15 cellular contexts compared by ENCODE assay signal in the genomic region with DNA sequence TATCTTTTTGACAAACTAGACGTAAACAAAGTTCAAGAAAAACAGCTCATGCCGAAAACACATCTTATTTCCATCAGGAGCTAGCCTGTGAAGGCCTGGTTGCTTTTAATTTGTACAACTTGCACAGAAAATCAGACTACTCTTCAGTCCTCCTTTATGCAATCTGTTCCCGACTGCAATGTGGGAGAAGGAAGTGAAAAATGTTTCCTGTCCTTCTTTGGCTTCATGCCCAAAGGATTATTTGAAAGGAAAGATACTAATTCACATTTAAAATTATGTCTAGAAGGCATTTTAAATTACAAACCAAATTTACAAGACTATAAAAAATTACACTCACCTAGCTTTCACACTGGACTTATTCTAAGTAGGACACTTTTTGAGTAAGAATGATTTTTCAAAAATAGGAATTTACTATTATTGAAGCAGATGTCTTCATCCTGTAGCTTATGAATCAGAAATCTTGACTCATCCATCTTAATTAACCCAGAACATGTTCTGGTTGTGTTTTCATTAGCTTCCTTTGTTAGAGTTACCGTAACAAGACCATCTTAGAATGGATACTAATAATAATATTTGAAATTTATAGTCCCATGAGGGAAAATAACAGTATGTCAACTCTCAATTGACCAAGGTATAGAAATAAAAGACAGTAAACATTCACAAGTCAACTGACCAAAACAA.
DNase-seq lines count a peak whose midpoint lies in the region; ATAC-seq and TF ChIP-seq lines count a peak whose summit lies in the region.
"Had no signal": no experiment of that assay in that cellular context is flagged by ENCODE, and none has a peak within 500 bp of the region (broad histone marks: within the 10 kb centered on the region; RNA-seq: fewer than 3 reads in every experiment).

No MANE protein-coding gene starts in this region.

- peak overlapping the region; percentile 29 for H3K27ac ChIP-seq in epithelial cell of prostate
- no peak overlapping the region for H3K27ac ChIP-seq in mesenchymal stem cell (ENCODE audit: low read length, poor library complexity, severe bottlenecking)
- H3K27ac ChIP-seq in osteoblast (ENCODE audit: low read depth, low read length): no peak overlapping the region
- H3K27ac ChIP-seq: ascending aorta, gastrocnemius medialis had no signal

- 58% methylated on average over 2 of the region's 4 CpGs for WGBS in mesenchymal stem cell

- DNase-seq in EH (ENCODE audit: low read depth) (peak; percentile 61), NCI-H446 (lab: John Stamatoyannopoulos, UW) (peak; percentile 84 to 85), epithelial cell of prostate (ENCODE audit: low read depth, low spot score) (no peak), mesenchymal stem cell (peak; percentile 41), H7 (no peak), osteoblast (ENCODE audit: insufficient read length, low spot score, missing footprints) (no peak), germinal center (ENCODE audit: low spot score) (no peak)
- DNase-seq: activated CD8-positive, alpha-beta T cell treated with anti-CD3 and anti-CD28 coated beads for 36 hours; DMS153; gastrocnemius medialis; MG63; stimulated activated CD4-positive, alpha-beta T cell treated with anti-CD3 and anti-CD28 coated beads, Interleukin-15, amount 100 ng/mL, for 24 hours had no signal

- H3K4ac ChIP-seq in mesenchymal stem cell (ENCODE audit: low read depth in 1 of 2, low read length in 2 of 2): no peak overlapping the region

- no peak overlapping the region for H3K23ac ChIP-seq in mesenchymal stem cell (ENCODE audit: low read length in 2 of 2)

- H3K36me3 ChIP-seq in mesenchymal stem cell (ENCODE audit: control insufficient read depth in 1 of 2, insufficient read depth in 2 of 2, low read depth in 1 of 2, low read length in 2 of 2) (peaks cover 1 to 6% of the 10 kb centered on the region in 2 experiments), H7 (replicated peaks; ENCODE audit: control insufficient read depth, insufficient read depth, low read length) (no peaks in the 10 kb centered on the region), osteoblast (ENCODE audit: insufficient read depth, low read length) (peaks cover 2% of the 10 kb centered on the region)
- H3K36me3 ChIP-seq: ascending aorta, gastrocnemius medialis, MG63 had no signal

- H3K79me2 ChIP-seq in osteoblast (ENCODE audit: insufficient read depth, low read length): no peaks in the 10 kb centered on the region

- peaks cover 3% of the 10 kb centered on the region for H3K4me1 ChIP-seq in mesenchymal stem cell (ENCODE audit: control insufficient read depth, insufficient read depth, low read depth, low read length)
- no peaks in the 10 kb centered on the region for H3K4me1 ChIP-seq in osteoblast (ENCODE audit: insufficient read depth, low read length)
- H3K4me1 ChIP-seq: ascending aorta, gastrocnemius medialis had no signal

- no peak for TF ChIP-seq CTCF in osteoblast (IDR thresholded peaks at IDR 0.05; ENCODE audit: extremely low read depth, low read depth, low read length)

- no peak overlapping the region for H4K8ac ChIP-seq in mesenchymal stem cell (ENCODE audit: low read length)

- no peaks in the 10 kb centered on the region for H3K27me3 ChIP-seq in mesenchymal stem cell (ENCODE audit: control insufficient read depth in 1 of 2, insufficient read depth in 1 of 2, low read length in 2 of 2)
- no peaks in the 10 kb centered on the region for H3K27me3 ChIP-seq in H7 (ENCODE audit: control insufficient read depth, insufficient read depth, low read length)
- H3K27me3 ChIP-seq in osteoblast (ENCODE audit: insufficient read depth, low read length): no peaks in the 10 kb centered on the region
- H3K27me3 ChIP-seq: ascending aorta, gastrocnemius medialis, MG63 had no signal

- H3K4me2 ChIP-seq in mesenchymal stem cell (ENCODE audit: low read length, poor library complexity, severe bottlenecking) (no peak overlapping the region), osteoblast (ENCODE audit: insufficient read depth, low read length) (no peak overlapping the region)

- H3K9me3 ChIP-seq in mesenchymal stem cell (ENCODE audit: control insufficient read depth, low read length): peaks cover 26% of the 10 kb centered on the region
- H3K9me3 ChIP-seq in osteoblast (ENCODE audit: low read depth, low read length): no peaks in the 10 kb centered on the region
- H3K9me3 ChIP-seq: ascending aorta, gastrocnemius medialis, MG63 had no signal

- H2BK120ac ChIP-seq in mesenchymal stem cell (ENCODE audit: low read depth, low read length): no peak overlapping the region

- H2BK15ac ChIP-seq in mesenchymal stem cell (ENCODE audit: low read depth, poor library complexity, severe bottlenecking): no peak overlapping the region

- no peaks in the 10 kb centered on the region for H3K79me1 ChIP-seq in mesenchymal stem cell (replicated peaks; ENCODE audit: low read length, poor library complexity, severe bottlenecking)

- ATAC-seq in HG03460 (IDR thresholded peaks at IDR 0.05; ENCODE audit: unreplicated experiment): no peak
- ATAC-seq: activated CD8-positive, alpha-beta T cell treated with anti-CD3 and anti-CD28 coated beads for 36 hours; gastrocnemius medialis; SK-N-SH treated with all-trans-retinoic acid at 6 μM for 48 hours had no signal

- H2BK5ac ChIP-seq in mesenchymal stem cell (ENCODE audit: low read depth, low read length, poor library complexity, severe bottlenecking): no peak overlapping the region

- H3K4me3 ChIP-seq in mesenchymal stem cell (ENCODE audit: insufficient read depth in 1 of 2, low read depth in 1 of 2, low read length in 2 of 2) (no peak overlapping the region), H7 (ENCODE audit: insufficient read depth, low read depth, low read length) (no peak overlapping the region), osteoblast (ENCODE audit: insufficient read depth, low read length) (no peak overlapping the region)
- H3K4me3 ChIP-seq: ascending aorta, gastrocnemius medialis, MG63 had no signal

- H4K91ac ChIP-seq in mesenchymal stem cell (ENCODE audit: low read length): no peak overlapping the region

- H2AK5ac ChIP-seq in mesenchymal stem cell (ENCODE audit: low read length, severe bottlenecking): no peak overlapping the region

- H2BK12ac ChIP-seq in mesenchymal stem cell (ENCODE audit: low read length in 2 of 2): no peak overlapping the region

- peak overlapping the region; percentile 13 for H3K9ac ChIP-seq in mesenchymal stem cell (ENCODE audit: low read length)

- H2AFZ ChIP-seq in mesenchymal stem cell (ENCODE audit: low read depth, low read length): no peak overlapping the region
- no peak overlapping the region for H2AFZ ChIP-seq in osteoblast (ENCODE audit: low read length)

- H3K14ac ChIP-seq in mesenchymal stem cell (ENCODE audit: low read length in 2 of 2): no peak overlapping the region

- no peak overlapping the region for H3K18ac ChIP-seq in mesenchymal stem cell (ENCODE audit: low read depth in 1 of 2, low read length in 2 of 2)

- H4K20me1 ChIP-seq in osteoblast (ENCODE audit: insufficient read depth, low read length): no peaks in the 10 kb centered on the region

Comparison
In these comparisons a context has a peak if more than half of its experiments do, and no peak if none do; other contexts are left out.
1. DNase-seq: peak in EH (single experiment), NCI-H446 (2 of 2) and mesenchymal stem cell (single experiment); none in epithelial cell of prostate (single experiment), H7 (single experiment), osteoblast (single experiment) and germinal center (single experiment).